Comparison of ENCODE assay signal across 20 cellular contexts in the genomic region with DNA sequence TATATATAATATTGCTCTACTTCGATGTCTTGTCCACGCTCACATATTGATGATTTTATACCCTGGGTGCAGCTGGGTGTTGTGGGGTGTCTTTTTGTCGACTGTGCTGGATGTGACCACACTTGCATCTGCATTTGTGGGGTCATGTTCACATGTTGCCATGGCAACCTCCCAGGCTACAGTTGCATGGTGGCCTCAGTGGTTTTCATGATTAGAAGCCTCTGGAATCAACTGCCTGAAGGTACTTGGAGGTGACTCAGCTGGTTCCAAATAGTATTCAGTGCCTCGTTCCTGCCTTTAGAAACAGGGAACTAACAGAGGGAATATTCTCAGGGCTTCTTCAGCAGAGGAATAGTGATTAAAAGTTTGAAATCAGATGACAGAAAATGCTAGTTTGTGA.
DNase-seq lines count a peak whose midpoint lies in the region; ATAC-seq and TF ChIP-seq lines count a peak whose summit lies in the region.
"Had no signal": no experiment of that assay in that cellular context is flagged by ENCODE, and none has a peak within 500 bp of the region (broad histone marks: within the 10 kb centered on the region; RNA-seq: fewer than 3 reads in every experiment).

No MANE protein-coding gene starts in this region.

- H3K9me3 ChIP-seq in PC-3 (ENCODE audit: low read length): no peaks in the 10 kb centered on the region; the same call in 1 of the 2 replicates
- H3K9me3 ChIP-seq: right atrium auricular region, thyroid gland had no signal

- no peaks in the 10 kb centered on the region for H3K4me1 ChIP-seq in PC-3 (ENCODE audit: insufficient read depth, low read length)
- H3K4me1 ChIP-seq: heart left ventricle, right atrium auricular region, thyroid gland had no signal

- no peak overlapping the region for H2AFZ ChIP-seq in PC-3 (ENCODE audit: low read length)

- no peak overlapping the region for H3K9ac ChIP-seq in PC-3 (ENCODE audit: low read length)

- H3K27me3 ChIP-seq in PC-3 (ENCODE audit: low read length): no peaks in the 10 kb centered on the region
- H3K27me3 ChIP-seq: right atrium auricular region, thyroid gland had no signal

- H3K79me2 ChIP-seq in PC-3 (ENCODE audit: low read length): no peaks in the 10 kb centered on the region

- BruUV-seq in PC-3 (replicated peaks; lab: Mats Ljungman, UMichigan): no TSS peak

- DNase-seq in GM04504 (ENCODE audit: low read depth) (peak; percentile 6), PC-3 (peak; percentile 3), epithelial cell of esophagus (ENCODE audit: low read depth) (peak; percentile 30), stromal cell of bone marrow (ENCODE audit: low read depth) (peak; percentile 1), Ammon's horn (ENCODE audit: low spot score) (no peak), NAMALWA (ENCODE audit: low spot score) (no peak)
- DNase-seq: activated CD4-positive, alpha-beta T cell treated with anti-CD3 and anti-CD28 coated beads, Interleukin-2, amount 10 ng/mL, durations not matched to agents 24 days and 14 days; amygdala; C1 segment of cervical spinal cord; effector memory CD4-positive, alpha-beta T cell; heart left ventricle; NCI-H2081; NCI-H510A treated with DMSO at 0.1 percent for 48 hours; occipital lobe; stimulated activated naive B cell treated with anti-CD40 and anti-IgM and Interleukin-4, amounts not matched to agents 10 μg/mL and 1 μg/mL and 100 μg/mL, for 72 hours; T-cell; thyroid gland had no signal

- CTCF ChIA-PET in PC-3 (lab: Charles Lee): no interaction called here

- no peak overlapping the region for H3K27ac ChIP-seq in PC-3 (ENCODE audit: low read length)
- H3K27ac ChIP-seq: heart left ventricle, right atrium auricular region, thyroid gland had no signal

- no peaks in the 10 kb centered on the region for H3K36me3 ChIP-seq in PC-3 (ENCODE audit: low read depth, low read length)
- H3K36me3 ChIP-seq: heart left ventricle, right atrium auricular region, thyroid gland had no signal

- TF ChIP-seq CTCF in PC-3 (conservative IDR thresholded peaks at IDR 0.05; ENCODE audit: low read depth, low read length) (no peak), epithelial cell of esophagus (IDR thresholded peaks at IDR 0.05; ENCODE audit: insufficient read depth, low read depth, low read length, missing control alignments) (no peak)

- no peaks in the 10 kb centered on the region for H3F3A ChIP-seq in PC-3 (ENCODE audit: low read length, unreplicated experiment)

- H3K4me3 ChIP-seq in PC-3 (ENCODE audit: low read length): no peak overlapping the region
- H3K4me3 ChIP-seq in epithelial cell of esophagus (ENCODE audit: low read length): no peak overlapping the region
- H3K4me3 ChIP-seq: heart left ventricle, right atrium auricular region, thyroid gland had no signal

- no peak; the same call in 1 of the 2 replicates for ATAC-seq in PC-3
- ATAC-seq in HG03439 (IDR thresholded peaks at IDR 0.05; ENCODE audit: unreplicated experiment): no peak
- ATAC-seq: heart left ventricle; Right ventricle myocardium inferior; stimulated activated naive B cell treated with anti-CD40 and anti-IgM and Interleukin-4, amounts not matched to agents 10 μg/mL and 1 μg/mL and 100 μg/mL, for 72 hours; T-cell had no signal

- intact Hi-C loops in PC-3 (cut with micrococcal nuclease): no loop called here

- H3K9me2 ChIP-seq in PC-3 (replicated peaks; ENCODE audit: low read length): no peaks in the 10 kb centered on the region

- H3K4me2 ChIP-seq in PC-3 (ENCODE audit: low read length): no peak overlapping the region

- POLR2A ChIA-PET in PC-3 (lab: Charles Lee; ENCODE audit: unreplicated experiment): no interaction called here

- H4K20me1 ChIP-seq in PC-3 (ENCODE audit: low read length): no peaks in the 10 kb centered on the region

Comparison
In these comparisons a context has a peak if more than half of its experiments do, and no peak if none do; other contexts are left out.
1. DNase-seq: peak in GM04504 (single experiment), PC-3 (single experiment), epithelial cell of esophagus (single experiment) and stromal cell of bone marrow (single experiment); none in Ammon's horn (single experiment) and NAMALWA (single experiment).